ENCODE assay signal across 11 cellular contexts in genomic region chrX:16119353-16120220, GRCh38. TPM values are rescaled to one million over a fixed set of nuclear protein-coding genes. Genes with fewer than 3 reads are reported as not detected.
DNase-seq lines count a peak whose midpoint lies in the region; ATAC-seq and TF ChIP-seq lines count a peak whose summit lies in the region.
"Had no signal": no experiment of that assay in that cellular context is flagged by ENCODE, and none has a peak within 500 bp of the region (broad histone marks: within the 10 kb centered on the region; RNA-seq: fewer than 3 reads in every experiment).

No MANE protein-coding gene starts in this region.

- H3K27ac Mint-ChIP-seq in naive thymus-derived CD8-positive, alpha-beta T cell: peak overlapping the region in 2 of 10 donors; percentile 3 to 5

- POLR2A ChIA-PET in naive thymus-derived CD8-positive, alpha-beta T cell (lab: Charles Lee): no interaction called here
- POLR2A ChIA-PET in RWPE1 (lab: Yijun Ruan, JAX; ENCODE audit: low non-redundant PET): no interaction called here

- no peaks in the 10 kb centered on the region for H3K36me3 Mint-ChIP-seq in naive thymus-derived CD8-positive, alpha-beta T cell

- ATAC-seq in GM19351 (IDR thresholded peaks at IDR 0.05; ENCODE audit: unreplicated experiment) (peak; percentile 87), HG03060 (IDR thresholded peaks at IDR 0.05; ENCODE audit: low read depth, unreplicated experiment) (peak; percentile 75)
- ATAC-seq in naive thymus-derived CD8-positive, alpha-beta T cell: no peak
- ATAC-seq: SK-N-SH treated with all-trans-retinoic acid at 6 μM for 48 hours had no signal

- H3K4me3 Mint-ChIP-seq in naive thymus-derived CD8-positive, alpha-beta T cell: no peak overlapping the region

- CTCF ChIA-PET in RWPE1 (lab: Yijun Ruan, JAX): no interaction called here

- DNase-seq in CD1c-positive myeloid dendritic cell (ENCODE audit: extremely low spot score): peak; percentile 74
- DNase-seq in RPMI8226: peak; percentile 17
- DNase-seq in NCI-H748 (lab: John Stamatoyannopoulos, UW; ENCODE audit: unreplicated experiment): no peak
- DNase-seq in naive thymus-derived CD8-positive, alpha-beta T cell: no peak
- no peak for DNase-seq in RWPE1 (ENCODE audit: low spot score)
- DNase-seq in NCI-H82 treated with DMSO at 0.1 percent for 48 hours (lab: John Stamatoyannopoulos, UW; ENCODE audit: unreplicated experiment): no peak

- peaks cover 0 to 10% (median 0%) of the 10 kb centered on the region in 9 donors for H3K9me3 Mint-ChIP-seq in naive thymus-derived CD8-positive, alpha-beta T cell

- peaks cover 5 to 23% (median 10%) of the 10 kb centered on the region in 4 donors for H3K4me1 Mint-ChIP-seq in naive thymus-derived CD8-positive, alpha-beta T cell

- no peak for TF ChIP-seq CTCF in RWPE1 (conservative IDR thresholded peaks at IDR 0.05; ENCODE audit: low read depth)

- peaks cover 0 to 7% (median 1%) of the 10 kb centered on the region in 5 donors for H3K27me3 Mint-ChIP-seq in naive thymus-derived CD8-positive, alpha-beta T cell

- no peak overlapping the region for H3K27ac ChIP-seq in RWPE1
- H3K27ac ChIP-seq: ascending aorta, C4-2B had no signal

RNA-seq across cellular contexts. Expression of gene GRPR, which starts 3.8 kb away (rescaled TPM):
- total RNA-seq in naive thymus-derived CD8-positive, alpha-beta T cell: under 1 TPM in 1 of 2 experiments, not detected in 1; 0.25 TPM
- not detected for polyA plus RNA-seq in naive thymus-derived CD8-positive, alpha-beta T cell

RNA-seq across cellular contexts. Expression of gene MAGEB17, which starts 47.7 kb away (rescaled TPM):
- total RNA-seq in naive thymus-derived CD8-positive, alpha-beta T cell: not detected
- polyA plus RNA-seq in naive thymus-derived CD8-positive, alpha-beta T cell: not detected
- total RNA-seq: ascending aorta had no signal

Comparison
In these comparisons a context has a peak if more than half of its experiments do, and no peak if none do; other contexts are left out.
1. DNase-seq: peak in CD1c-positive myeloid dendritic cell (single experiment) and RPMI8226 (single experiment); none in NCI-H748 (single experiment), naive thymus-derived CD8-positive, alpha-beta T cell (0 of 10), RWPE1 (single experiment) and NCI-H82 treated with DMSO at 0.1 percent for 48 hours (single experiment).
2. ATAC-seq: peak in GM19351 (single experiment) and HG03060 (single experiment); none in naive thymus-derived CD8-positive, alpha-beta T cell (0 of 2).